ENCODE assay signal across 9 cellular contexts in the genomic region with DNA sequence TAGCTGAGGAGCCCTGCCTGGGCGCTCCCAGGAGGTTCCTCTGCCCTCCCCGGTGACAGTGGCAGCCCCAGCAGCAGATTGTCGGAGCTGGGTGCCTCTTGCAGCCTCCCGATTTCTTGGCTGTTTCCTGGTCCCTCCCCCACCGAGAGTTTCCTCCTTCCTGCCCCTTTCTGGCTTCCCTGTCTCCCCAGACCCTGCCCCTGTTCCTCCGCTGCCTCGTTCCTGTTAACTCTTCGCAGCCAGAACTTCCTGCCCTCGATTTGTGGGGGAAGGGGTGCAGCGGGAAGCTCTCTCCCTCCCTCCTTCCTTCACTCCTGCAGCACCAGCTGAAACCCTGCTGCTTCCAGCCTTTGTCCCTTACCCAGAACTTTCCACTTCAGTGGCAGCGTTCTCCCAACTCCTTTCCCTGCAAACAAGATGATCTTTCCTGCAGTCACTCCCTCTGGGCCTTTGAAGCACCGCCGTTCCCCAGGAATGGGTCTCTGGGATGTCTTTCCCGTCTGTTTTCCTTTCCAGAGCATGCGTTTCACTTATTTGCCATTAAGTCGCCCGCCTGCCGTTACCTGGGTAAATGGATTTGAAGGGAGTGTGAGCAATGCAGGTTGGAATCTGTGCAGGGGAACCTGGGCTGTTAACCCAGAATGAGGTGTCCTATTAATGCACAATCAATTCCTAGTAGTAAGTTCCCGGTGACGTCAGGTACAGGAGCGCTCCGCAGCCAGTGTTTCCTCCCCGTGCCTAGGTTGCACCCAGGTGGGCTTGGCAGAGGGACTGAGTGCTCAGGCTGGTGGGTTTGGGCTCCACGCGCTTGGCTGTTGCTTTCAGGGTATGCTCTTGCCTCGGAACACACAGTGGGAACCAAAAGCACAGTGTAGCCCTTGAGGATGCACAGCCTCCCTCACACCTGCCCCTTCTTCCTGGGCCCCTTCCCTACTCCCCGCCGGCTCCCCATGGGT. TPM values are rescaled to one million over a fixed set of nuclear protein-coding genes. Genes with fewer than 3 reads are reported as not detected.
DNase-seq lines count a peak whose midpoint lies in the region; ATAC-seq, FAIRE-seq and TF ChIP-seq lines count a peak whose summit lies in the region.
"Had no signal": no experiment of that assay in that cellular context is flagged by ENCODE, and none has a peak within 500 bp of the region (broad histone marks: within the 10 kb centered on the region; RNA-seq: fewer than 3 reads in every experiment).

No MANE protein-coding gene starts in this region.

- H3K27me3 ChIP-seq in AG04450 (ENCODE audit: control insufficient read depth, insufficient read depth, low read length) (no peaks in the 10 kb centered on the region), iPS-18a (ENCODE audit: control insufficient read depth, insufficient read depth, low read length) (peaks cover 5% of the 10 kb centered on the region), small intestine (ENCODE audit: control insufficient read depth in 2 of 2, insufficient read depth in 2 of 2, low read length in 2 of 2) (no peaks in the 10 kb centered on the region)
- H3K27me3 ChIP-seq: cardiac muscle cell had no signal

- TF ChIP-seq CTCF in AG04450 (IDR thresholded peaks at IDR 0.05; ENCODE audit: low read depth, low read length) = no peak

- H3K27ac Mint-ChIP-seq in IgD-negative memory B cell = peak overlapping the region; percentile 94 to 97 (median 95)
- peak overlapping the region; percentile 100 for H3K27ac Mint-ChIP-seq in activated naive CD8-positive, alpha-beta T cell treated with anti-CD3 and anti-CD28 coated beads, Interleukin-2, amount 50 U/mL, for 24 hours

- peaks cover 10% of the 10 kb centered on the region for H3K36me3 Mint-ChIP-seq in IgD-negative memory B cell
- peaks cover 57% of the 10 kb centered on the region for H3K36me3 Mint-ChIP-seq in activated naive CD8-positive, alpha-beta T cell treated with anti-CD3 and anti-CD28 coated beads, Interleukin-2, amount 50 U/mL, for 24 hours (ENCODE audit: low read depth)

- WGBS in small intestine, 3 donors = 24 to 38% (median 28%) methylated on average over 28 of the region's 28 CpGs

- no peak for FAIRE-seq in small intestine (lab: Jason Lieb, UNC)

- no peak for DNase-seq in AG04450 (ENCODE audit: low read depth, low spot score)
- DNase-seq in activated naive CD8-positive, alpha-beta T cell treated with anti-CD3 and anti-CD28 coated beads, Interleukin-2, amount 50 U/mL, for 24 hours = peak; percentile 22
- peak; percentile 41 for DNase-seq in small intestine
- DNase-seq in DMS79 treated with DMSO at 0.1 percent for 48 hours (lab: John Stamatoyannopoulos, UW) = no peak
- DNase-seq in mucosa of gallbladder (ENCODE audit: low spot score) = no peak

- peak overlapping the region; percentile 21 for H3K9ac ChIP-seq in iPS-18a (ENCODE audit: low read length)

- H3K27me3 Mint-ChIP-seq in IgD-negative memory B cell = peaks cover 3% of the 10 kb centered on the region
- no peaks in the 10 kb centered on the region for H3K27me3 Mint-ChIP-seq in activated naive CD8-positive, alpha-beta T cell treated with anti-CD3 and anti-CD28 coated beads, Interleukin-2, amount 50 U/mL, for 24 hours

- CTCF ChIA-PET in AG04450 (lab: Charles Lee) = interaction anchor here (1.5 to 4.3 kb wide), 3 partner anchors 8 to 112 kb away, joined by 4 to 12 read pairs (median 10); no protein-coding TSS in a partner anchor

- POLR2A ChIA-PET in AG04450 (lab: Yijun Ruan, JAX) = interaction anchor here (0.9 to 1.0 kb wide), 2 partner anchors 18 to 47 kb away, joined by 3 to 4 read pairs; no protein-coding TSS in a partner anchor

- no peaks in the 10 kb centered on the region for H3K9me3 Mint-ChIP-seq in IgD-negative memory B cell
- H3K9me3 Mint-ChIP-seq in activated naive CD8-positive, alpha-beta T cell treated with anti-CD3 and anti-CD28 coated beads, Interleukin-2, amount 50 U/mL, for 24 hours = no peaks in the 10 kb centered on the region

- ATAC-seq in activated naive CD8-positive, alpha-beta T cell treated with anti-CD3 and anti-CD28 coated beads, Interleukin-2, amount 50 U/mL, for 24 hours = no peak
- no peak for ATAC-seq in GM21825 (IDR thresholded peaks at IDR 0.05; ENCODE audit: unreplicated experiment)

- H3K36me3 ChIP-seq in iPS-18a (ENCODE audit: control insufficient read depth, low read depth, low read length) (peaks cover 3% of the 10 kb centered on the region), small intestine (ENCODE audit: control insufficient read depth in 2 of 2, insufficient read depth in 2 of 2, low read length in 2 of 2) (peaks cover 2 to 3% of the 10 kb centered on the region in 2 donors)
- H3K36me3 ChIP-seq: cardiac muscle cell had no signal

- peak overlapping the region; percentile 11 for H3K27ac ChIP-seq in AG04450 (ENCODE audit: low read depth, low read length)
- no peak overlapping the region for H3K27ac ChIP-seq in iPS-18a (ENCODE audit: low read length)
- H3K27ac ChIP-seq in small intestine (ENCODE audit: low read depth in 1 of 2, low read length in 1 of 2) = peak overlapping the region; percentile 73 to 93
- H3K27ac ChIP-seq: cardiac muscle cell had no signal

- H3K4me3 ChIP-seq in AG04450 (ENCODE audit: low read depth, low read length) = peak overlapping the region; percentile 25; the same call in 1 of the 2 replicates
- H3K4me3 ChIP-seq in iPS-18a (ENCODE audit: low read length) = peak overlapping the region; percentile 26
- H3K4me3 ChIP-seq in small intestine (ENCODE audit: low read depth in 1 of 2, low read length in 2 of 2) = peak overlapping the region in 1 of 2 donors; percentile 25
- H3K4me3 ChIP-seq: cardiac muscle cell had no signal

- H3K9me3 ChIP-seq in AG04450 (ENCODE audit: control insufficient read depth, insufficient read depth, low read length) (no peaks in the 10 kb centered on the region; the same call in 1 of the 2 replicates), iPS-18a (ENCODE audit: control insufficient read depth, low read depth, low read length) (no peaks in the 10 kb centered on the region), small intestine (ENCODE audit: control insufficient read depth, low read depth) (no peaks in the 10 kb centered on the region)

- peaks cover 18% of the 10 kb centered on the region for H3K4me1 ChIP-seq in iPS-18a (ENCODE audit: control insufficient read depth, low read depth, low read length)
- peaks cover 12 to 15% of the 10 kb centered on the region in 2 donors for H3K4me1 ChIP-seq in small intestine (ENCODE audit: control insufficient read depth in 2 of 2, insufficient read depth in 1 of 2, low read depth in 1 of 2, low read length in 1 of 2)

- peaks cover 42 to 61% (median 49%) of the 10 kb centered on the region in 3 donors for H3K4me1 Mint-ChIP-seq in IgD-negative memory B cell
- H3K4me1 Mint-ChIP-seq in activated naive CD8-positive, alpha-beta T cell treated with anti-CD3 and anti-CD28 coated beads, Interleukin-2, amount 50 U/mL, for 24 hours = peaks cover 86% of the 10 kb centered on the region

- H3K4me3 Mint-ChIP-seq in IgD-negative memory B cell = peak overlapping the region; percentile 93 to 97 (median 95)
- peak overlapping the region; percentile 95 for H3K4me3 Mint-ChIP-seq in activated naive CD8-positive, alpha-beta T cell treated with anti-CD3 and anti-CD28 coated beads, Interleukin-2, amount 50 U/mL, for 24 hours

RNA-seq across cellular contexts. Expression of a gene that starts 4.3 kb away (rescaled TPM):
- polyA plus RNA-seq in AG04450 (2011; rRNA removed) (17.3 and 20.2 TPM in 2 replicates), IgD-negative memory B cell (26.2 TPM), small intestine (100 to 1,000 TPM in 2 of 3 donors, 10 to 100 TPM in 1; 97.4 to 153 (median 106) TPM)
- 61.0 and 67.4 TPM in 2 replicates for polyA minus RNA-seq in AG04450 (2011; rRNA and poly(A)+ RNA removed)
- 86.1 TPM for total RNA-seq in mucosa of gallbladder

RNA-seq across cellular contexts. Expression of a gene that starts 18.6 kb away (rescaled TPM):
- 14.4 and 18.4 TPM in 2 replicates for polyA plus RNA-seq in AG04450 (2011; rRNA removed)
- polyA minus RNA-seq in AG04450 (2011; rRNA and poly(A)+ RNA removed) = 25.6 and 33.8 TPM in 2 replicates
- polyA plus RNA-seq in IgD-negative memory B cell = 17.3 TPM
- polyA plus RNA-seq in small intestine = 10 to 100 TPM in 2 of 3 donors, 1 to 10 TPM in 1; 7.8 to 24.1 (median 16.2) TPM
- 80.5 TPM for total RNA-seq in mucosa of gallbladder

RNA-seq across cellular contexts. Expression of a gene that starts 32.8 kb away (rescaled TPM):
- polyA plus RNA-seq in AG04450 (2011; rRNA removed) (16.5 and 20.0 TPM in 2 replicates), IgD-negative memory B cell (5.5 TPM), small intestine (10 to 100 TPM; 27.5 to 55.2 (median 29.7) TPM)
- 12.1 and 14.3 TPM in 2 replicates for polyA minus RNA-seq in AG04450 (2011; rRNA and poly(A)+ RNA removed)
- 107 TPM for total RNA-seq in mucosa of gallbladder

Comparison
In these comparisons a context has a peak if more than half of its experiments do, and no peak if none do; other contexts are left out.
1. DNase-seq: peak in activated naive CD8-positive, alpha-beta T cell treated with anti-CD3 and anti-CD28 coated beads, Interleukin-2, amount 50 U/mL, for 24 hours (single experiment) and small intestine (single experiment); none in AG04450 (single experiment), DMS79 treated with DMSO at 0.1 percent for 48 hours (single experiment) and mucosa of gallbladder (single experiment).